Comparison of ENCODE assay signal across 1 cellular context in genomic region chr5:176469293-176469692, GRCh38.
TF ChIP-seq lines count a peak whose summit lies in the region.

No MANE protein-coding gene starts in this region.

TF ChIP-seq in GM12878, 131 proteins besides CTCF, POLR2A, EP300 and RAD21:
- TF ChIP-seq NBN (IDR thresholded peaks at IDR 0.05) (no peak), HDAC2 (IDR thresholded peaks at IDR 0.05) (no peak), YY1 (IDR thresholded peaks at IDR 0.05; ENCODE audit: low read depth, low read length) (no peak), SREBF2 (IDR thresholded peaks at IDR 0.05; ENCODE audit: low read length) (no peak), BCL11A (IDR thresholded peaks at IDR 0.05; ENCODE audit: low read depth, low read length) (no peak), ZNF24 (IDR thresholded peaks at IDR 0.05) (no peak), ZNF274 (IDR thresholded peaks at IDR 0.05; ENCODE audit: insufficient read depth, insufficient read length) (no peak), TCF7 (IDR thresholded peaks at IDR 0.05; ENCODE audit: borderline replicate concordance) (no peak), BMI1 (IDR thresholded peaks at IDR 0.05; ENCODE audit: borderline replicate concordance) (no peak), PAX8 (IDR thresholded peaks at IDR 0.05) (no peak), SP1 (IDR thresholded peaks at IDR 0.05; ENCODE audit: low read depth, low read length) (no peak), ZBED1 (IDR thresholded peaks at IDR 0.05; ENCODE audit: borderline replicate concordance) (no peak), FOXK2 (IDR thresholded peaks at IDR 0.05) (no peak)
- TF ChIP-seq, protein P1, sequence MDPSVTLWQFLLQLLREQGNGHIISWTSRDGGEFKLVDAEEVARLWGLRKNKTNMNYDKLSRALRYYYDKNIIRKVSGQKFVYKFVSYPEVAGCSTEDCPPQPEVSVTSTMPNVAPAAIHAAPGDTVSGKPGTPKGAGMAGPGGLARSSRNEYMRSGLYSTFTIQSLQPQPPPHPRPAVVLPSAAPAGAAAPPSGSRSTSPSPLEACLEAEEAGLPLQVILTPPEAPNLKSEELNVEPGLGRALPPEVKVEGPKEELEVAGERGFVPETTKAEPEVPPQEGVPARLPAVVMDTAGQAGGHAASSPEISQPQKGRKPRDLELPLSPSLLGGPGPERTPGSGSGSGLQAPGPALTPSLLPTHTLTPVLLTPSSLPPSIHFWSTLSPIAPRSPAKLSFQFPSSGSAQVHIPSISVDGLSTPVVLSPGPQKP (IDR thresholded peaks at IDR 0.05; ENCODE audit: low read depth, low read length), result no peak
- TF ChIP-seq, protein P2, sequence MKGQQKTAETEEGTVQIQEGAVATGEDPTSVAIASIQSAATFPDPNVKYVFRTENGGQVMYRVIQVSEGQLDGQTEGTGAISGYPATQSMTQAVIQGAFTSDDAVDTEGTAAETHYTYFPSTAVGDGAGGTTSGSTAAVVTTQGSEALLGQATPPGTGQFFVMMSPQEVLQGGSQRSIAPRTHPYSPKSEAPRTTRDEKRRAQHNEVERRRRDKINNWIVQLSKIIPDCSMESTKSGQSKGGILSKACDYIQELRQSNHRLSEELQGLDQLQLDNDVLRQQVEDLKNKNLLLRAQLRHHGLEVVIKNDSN (IDR thresholded peaks at IDR 0.05; ENCODE audit: borderline replicate concordance, extremely low read length, insufficient read depth, low read depth, low read length), result no peak
- TF ChIP-seq, protein P3, sequence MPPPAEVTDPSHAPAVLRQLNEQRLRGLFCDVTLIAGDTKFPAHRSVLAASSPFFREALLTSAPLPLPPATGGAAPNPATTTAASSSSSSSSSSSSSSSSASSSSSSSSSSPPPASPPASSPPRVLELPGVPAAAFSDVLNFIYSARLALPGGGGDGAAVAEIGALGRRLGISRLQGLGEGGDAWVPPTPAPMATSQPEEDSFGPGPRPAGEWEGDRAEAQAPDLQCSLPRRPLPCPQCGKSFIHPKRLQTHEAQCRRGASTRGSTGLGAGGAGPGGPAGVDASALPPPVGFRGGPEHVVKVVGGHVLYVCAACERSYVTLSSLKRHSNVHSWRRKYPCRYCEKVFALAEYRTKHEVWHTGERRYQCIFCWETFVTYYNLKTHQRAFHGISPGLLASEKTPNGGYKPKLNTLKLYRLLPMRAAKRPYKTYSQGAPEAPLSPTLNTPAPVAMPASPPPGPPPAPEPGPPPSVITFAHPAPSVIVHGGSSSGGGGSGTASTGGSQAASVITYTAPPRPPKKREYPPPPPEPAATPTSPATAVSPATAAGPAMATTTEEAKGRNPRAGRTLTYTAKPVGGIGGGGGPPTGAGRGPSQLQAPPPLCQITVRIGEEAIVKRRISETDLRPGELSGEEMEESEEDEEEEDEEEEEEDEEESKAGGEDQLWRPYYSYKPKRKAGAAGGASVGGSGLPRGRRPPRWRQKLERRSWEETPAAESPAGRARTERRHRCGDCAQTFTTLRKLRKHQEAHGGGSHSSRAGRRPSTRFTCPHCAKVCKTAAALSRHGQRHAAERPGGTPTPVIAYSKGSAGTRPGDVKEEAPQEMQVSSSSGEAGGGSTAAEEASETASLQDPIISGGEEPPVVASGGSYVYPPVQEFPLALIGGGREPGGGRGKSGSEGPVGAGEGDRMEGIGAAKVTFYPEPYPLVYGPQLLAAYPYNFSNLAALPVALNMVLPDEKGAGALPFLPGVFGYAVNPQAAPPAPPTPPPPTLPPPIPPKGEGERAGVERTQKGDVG (CRISPR knock-in tag; IDR thresholded peaks at IDR 0.05), result no peak
- TF ChIP-seq, protein P4, sequence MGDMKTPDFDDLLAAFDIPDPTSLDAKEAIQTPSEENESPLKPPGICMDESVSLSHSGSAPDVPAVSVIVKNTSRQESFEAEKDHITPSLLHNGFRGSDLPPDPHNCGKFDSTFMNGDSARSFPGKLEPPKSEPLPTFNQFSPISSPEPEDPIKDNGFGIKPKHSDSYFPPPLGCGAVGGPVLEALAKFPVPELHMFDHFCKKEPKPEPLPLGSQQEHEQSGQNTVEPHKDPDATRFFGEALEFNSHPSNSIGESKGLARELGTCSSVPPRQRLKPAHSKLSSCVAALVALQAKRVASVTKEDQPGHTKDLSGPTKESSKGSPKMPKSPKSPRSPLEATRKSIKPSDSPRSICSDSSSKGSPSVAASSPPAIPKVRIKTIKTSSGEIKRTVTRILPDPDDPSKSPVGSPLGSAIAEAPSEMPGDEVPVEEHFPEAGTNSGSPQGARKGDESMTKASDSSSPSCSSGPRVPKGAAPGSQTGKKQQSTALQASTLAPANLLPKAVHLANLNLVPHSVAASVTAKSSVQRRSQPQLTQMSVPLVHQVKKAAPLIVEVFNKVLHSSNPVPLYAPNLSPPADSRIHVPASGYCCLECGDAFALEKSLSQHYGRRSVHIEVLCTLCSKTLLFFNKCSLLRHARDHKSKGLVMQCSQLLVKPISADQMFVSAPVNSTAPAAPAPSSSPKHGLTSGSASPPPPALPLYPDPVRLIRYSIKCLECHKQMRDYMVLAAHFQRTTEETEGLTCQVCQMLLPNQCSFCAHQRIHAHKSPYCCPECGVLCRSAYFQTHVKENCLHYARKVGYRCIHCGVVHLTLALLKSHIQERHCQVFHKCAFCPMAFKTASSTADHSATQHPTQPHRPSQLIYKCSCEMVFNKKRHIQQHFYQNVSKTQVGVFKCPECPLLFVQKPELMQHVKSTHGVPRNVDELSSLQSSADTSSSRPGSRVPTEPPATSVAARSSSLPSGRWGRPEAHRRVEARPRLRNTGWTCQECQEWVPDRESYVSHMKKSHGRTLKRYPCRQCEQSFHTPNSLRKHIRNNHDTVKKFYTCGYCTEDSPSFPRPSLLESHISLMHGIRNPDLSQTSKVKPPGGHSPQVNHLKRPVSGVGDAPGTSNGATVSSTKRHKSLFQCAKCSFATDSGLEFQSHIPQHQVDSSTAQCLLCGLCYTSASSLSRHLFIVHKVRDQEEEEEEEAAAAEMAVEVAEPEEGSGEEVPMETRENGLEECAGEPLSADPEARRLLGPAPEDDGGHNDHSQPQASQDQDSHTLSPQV (IDR thresholded peaks at IDR 0.05), result no peak
TF ChIP-seq in GM12878: peak in this region for 0.
